Comparison of ENCODE assay signal across 29 cellular contexts in the genomic region with DNA sequence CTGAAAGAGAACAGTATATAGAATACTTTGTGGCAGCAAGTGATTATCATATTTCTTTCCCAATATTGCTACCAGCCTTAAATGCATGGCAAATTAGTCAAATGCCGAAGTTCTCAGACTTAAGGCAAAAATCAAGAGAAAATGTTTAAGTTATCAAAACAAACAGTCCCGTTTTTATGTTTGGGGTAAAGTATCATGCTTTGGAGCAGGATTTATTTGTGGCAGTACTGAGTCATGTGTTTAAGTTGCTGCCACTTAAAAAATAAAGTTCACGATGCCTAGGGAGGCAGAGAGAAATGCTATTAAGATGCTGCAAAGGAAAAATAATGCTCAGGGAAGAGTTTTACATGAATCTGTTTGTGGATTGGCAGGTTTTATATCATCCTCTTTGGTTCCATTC.
"Had no signal": no experiment of that assay in that cellular context is flagged by ENCODE, and none has a peak within 500 bp of the region (broad histone marks: within the 10 kb centered on the region; RNA-seq: fewer than 3 reads in every experiment).

No MANE protein-coding gene starts in this region.

- H3K4me1 Mint-ChIP-seq: central memory CD8-positive, alpha-beta T cell; endodermal cell; memory B cell; naive B cell had no signal

- H3K27me3 Mint-ChIP-seq: activated naive CD8-positive, alpha-beta T cell had no signal

- H3K27ac Mint-ChIP-seq: activated naive CD8-positive, alpha-beta T cell; activated T-cell treated with anti-CD3 and anti-CD28 coated beads, Interleukin-2, amount 50 U/mL, for 24 hours; activated T-helper 2 cell treated with anti-CD3 and anti-CD28 coated beads, Interferon-gamma antibody, Interleukin-2, Interleukin-4, amounts not matched to agents 10 μg/mL and 5 μg/mL and 100 μg/mL, durations not matched to agents 14 hours and 24 hours and 36 hours; endodermal cell; memory B cell; naive B cell; T-helper 1 cell treated with Interleukin-12 subunit alpha and Interleukin-12 subunit beta and Interleukin-4 antibody, amounts not matched to agents 30 μg/mL and 1 μg/mL, for 36 hours; type B pancreatic cell; WTC11 had no signal

- DNase-seq: activated CD4-positive, alpha-beta T cell treated with anti-CD3 and anti-CD28 coated beads, Interleukin-2, amount 50 U/mL, for 4 hours; activated CD8-positive, alpha-beta memory T cell treated with anti-CD3 and anti-CD28 coated beads for 24 hours; activated CD8-positive, alpha-beta memory T cell treated with anti-CD3 and anti-CD28 coated beads, Interleukin-2, amount 50 U/mL, for 4 hours; activated naive CD4-positive, alpha-beta T cell; activated T-cell treated with anti-CD3 and anti-CD28 coated beads, Interleukin-2, amount 50 U/mL, for 24 hours; endodermal cell; gastrocnemius medialis; islet precursor cell; left cardiac atrium; mucosa of descending colon; naive B cell; occipital lobe; retina; sigmoid colon; stimulated activated CD4-positive, alpha-beta T cell treated with anti-CD3 and anti-CD28 coated beads, Interleukin-4, amount 100 ng/mL, for 1 hour; stimulated activated naive CD4-positive, alpha-beta T cell; T1000; testis had no signal

- H3K9me3 Mint-ChIP-seq: activated T-cell treated with anti-CD3 and anti-CD28 coated beads, Interleukin-2, amount 50 U/mL, for 24 hours; activated T-helper 2 cell treated with anti-CD3 and anti-CD28 coated beads, Interferon-gamma antibody, Interleukin-2, Interleukin-4, amounts not matched to agents 10 μg/mL and 5 μg/mL and 100 μg/mL, durations not matched to agents 14 hours and 24 hours and 36 hours; central memory CD8-positive, alpha-beta T cell; endodermal cell; T-helper 1 cell treated with Interleukin-12 subunit alpha and Interleukin-12 subunit beta and Interleukin-4 antibody, amounts not matched to agents 30 μg/mL and 1 μg/mL, for 36 hours had no signal

- H3K36me3 ChIP-seq: breast epithelium, gastrocnemius medialis, sigmoid colon, vagina had no signal

- H3K4me1 ChIP-seq: breast epithelium, gastrocnemius medialis, testis, vagina had no signal

- H3K27me3 ChIP-seq: breast epithelium, gastrocnemius medialis, sigmoid colon, testis, vagina had no signal

- H3K9me3 ChIP-seq: breast epithelium, gastrocnemius medialis, mucosa of descending colon, sigmoid colon, testis, vagina had no signal

- H3K4me3 ChIP-seq: breast epithelium, coronary artery, gastrocnemius medialis, mucosa of descending colon, sigmoid colon, testis, vagina had no signal

- H3K4me3 Mint-ChIP-seq: activated naive CD8-positive, alpha-beta T cell; activated T-cell treated with anti-CD3 and anti-CD28 coated beads, Interleukin-2, amount 50 U/mL, for 24 hours; central memory CD8-positive, alpha-beta T cell; endodermal cell; memory B cell; naive B cell; T-helper 1 cell treated with Interleukin-12 subunit alpha and Interleukin-12 subunit beta and Interleukin-4 antibody, amounts not matched to agents 30 μg/mL and 1 μg/mL, for 36 hours; type B pancreatic cell; WTC11 had no signal

- H3K27ac ChIP-seq: breast epithelium, coronary artery, epithelial cell of prostate, gastrocnemius medialis, sigmoid colon, testis, vagina had no signal

- ATAC-seq: gastrocnemius medialis, left cardiac atrium, mucosa of descending colon, WTC11 had no signal

- H3K36me3 Mint-ChIP-seq: activated naive CD8-positive, alpha-beta T cell; memory B cell; naive B cell; type B pancreatic cell; WTC11 had no signal
